1 cellular context compared by ENCODE assay signal in genomic region chr1:26259578-26259977, GRCh38.
TF ChIP-seq lines count a peak whose summit lies in the region.

No MANE protein-coding gene starts in this region.

TF ChIP-seq in HepG2, 621 proteins besides CTCF, POLR2A, EP300 and RAD21:
- TF ChIP-seq SOX6 (IDR thresholded peaks at IDR 0.05) (no peak), SOX6 (CRISPR knock-in tag; IDR thresholded peaks at IDR 0.05) (no peak), SRSF9 (IDR thresholded peaks at IDR 0.05; ENCODE audit: borderline replicate concordance, insufficient read depth, low read depth, low read length, poor library complexity, severe bottlenecking) (no peak), ZNF296 (CRISPR knock-in tag; conservative IDR thresholded peaks at IDR 0.05) (no peak), ZNF264 (CRISPR knock-in tag; IDR thresholded peaks at IDR 0.05) (no peak), GTF3A (CRISPR knock-in tag; conservative IDR thresholded peaks at IDR 0.05) (no peak), ATF5 (CRISPR knock-in tag; IDR thresholded peaks at IDR 0.05; ENCODE audit: low read depth) (no peak), ZBTB4 (CRISPR knock-in tag; IDR thresholded peaks at IDR 0.05; ENCODE audit: borderline replicate concordance) (no peak), ZNF33B (CRISPR knock-in tag; IDR thresholded peaks at IDR 0.05) (no peak), HMG20A (CRISPR knock-in tag; IDR thresholded peaks at IDR 0.05; ENCODE audit: borderline replicate concordance) (no peak), ZNF430 (CRISPR knock-in tag; IDR thresholded peaks at IDR 0.05) (no peak), ZNF496 (CRISPR knock-in tag; IDR thresholded peaks at IDR 0.05; ENCODE audit: insufficient replicate concordance) (no peak), FLYWCH1 (CRISPR knock-in tag; IDR thresholded peaks at IDR 0.05) (no peak), ZNF572 (CRISPR knock-in tag; IDR thresholded peaks at IDR 0.05) (no peak), MTF2 (CRISPR knock-in tag; IDR thresholded peaks at IDR 0.05; ENCODE audit: borderline replicate concordance) (no peak), RBAK (CRISPR knock-in tag; IDR thresholded peaks at IDR 0.05) (no peak), ZNF557 (CRISPR knock-in tag; IDR thresholded peaks at IDR 0.05) (no peak), ARID5B (CRISPR knock-in tag; IDR thresholded peaks at IDR 0.05) (no peak)
- TF ChIP-seq, protein P1, sequence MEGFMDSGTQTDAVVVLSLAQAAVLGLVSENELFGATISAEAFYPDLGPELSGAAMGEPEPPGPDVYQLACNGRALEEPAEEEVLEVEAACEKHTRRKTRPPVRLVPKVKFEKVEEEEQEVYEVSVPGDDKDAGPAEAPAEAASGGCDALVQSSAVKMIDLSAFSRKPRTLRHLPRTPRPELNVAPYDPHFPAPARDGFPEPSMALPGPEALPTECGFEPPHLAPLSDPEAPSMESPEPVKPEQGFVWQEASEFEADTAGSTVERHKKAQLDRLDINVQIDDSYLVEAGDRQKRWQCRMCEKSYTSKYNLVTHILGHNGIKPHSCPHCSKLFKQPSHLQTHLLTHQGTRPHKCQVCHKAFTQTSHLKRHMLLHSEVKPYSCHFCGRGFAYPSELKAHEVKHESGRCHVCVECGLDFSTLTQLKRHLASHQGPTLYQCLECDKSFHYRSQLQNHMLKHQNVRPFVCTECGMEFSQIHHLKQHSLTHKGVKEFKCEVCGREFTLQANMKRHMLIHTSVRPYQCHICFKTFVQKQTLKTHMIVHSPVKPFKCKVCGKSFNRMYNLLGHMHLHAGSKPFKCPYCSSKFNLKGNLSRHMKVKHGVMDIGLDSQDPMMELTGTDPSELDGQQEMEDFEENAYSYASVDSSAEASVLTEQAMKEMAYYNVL (CRISPR knock-in tag; IDR thresholded peaks at IDR 0.05; ENCODE audit: borderline replicate concordance), result no peak
- TF ChIP-seq, protein P2, sequence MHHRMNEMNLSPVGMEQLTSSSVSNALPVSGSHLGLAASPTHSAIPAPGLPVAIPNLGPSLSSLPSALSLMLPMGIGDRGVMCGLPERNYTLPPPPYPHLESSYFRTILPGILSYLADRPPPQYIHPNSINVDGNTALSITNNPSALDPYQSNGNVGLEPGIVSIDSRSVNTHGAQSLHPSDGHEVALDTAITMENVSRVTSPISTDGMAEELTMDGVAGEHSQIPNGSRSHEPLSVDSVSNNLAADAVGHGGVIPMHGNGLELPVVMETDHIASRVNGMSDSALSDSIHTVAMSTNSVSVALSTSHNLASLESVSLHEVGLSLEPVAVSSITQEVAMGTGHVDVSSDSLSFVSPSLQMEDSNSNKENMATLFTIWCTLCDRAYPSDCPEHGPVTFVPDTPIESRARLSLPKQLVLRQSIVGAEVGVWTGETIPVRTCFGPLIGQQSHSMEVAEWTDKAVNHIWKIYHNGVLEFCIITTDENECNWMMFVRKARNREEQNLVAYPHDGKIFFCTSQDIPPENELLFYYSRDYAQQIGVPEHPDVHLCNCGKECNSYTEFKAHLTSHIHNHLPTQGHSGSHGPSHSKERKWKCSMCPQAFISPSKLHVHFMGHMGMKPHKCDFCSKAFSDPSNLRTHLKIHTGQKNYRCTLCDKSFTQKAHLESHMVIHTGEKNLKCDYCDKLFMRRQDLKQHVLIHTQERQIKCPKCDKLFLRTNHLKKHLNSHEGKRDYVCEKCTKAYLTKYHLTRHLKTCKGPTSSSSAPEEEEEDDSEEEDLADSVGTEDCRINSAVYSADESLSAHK (CRISPR knock-in tag; IDR thresholded peaks at IDR 0.05; ENCODE audit: borderline replicate concordance), result no peak
- TF ChIP-seq, protein P3, sequence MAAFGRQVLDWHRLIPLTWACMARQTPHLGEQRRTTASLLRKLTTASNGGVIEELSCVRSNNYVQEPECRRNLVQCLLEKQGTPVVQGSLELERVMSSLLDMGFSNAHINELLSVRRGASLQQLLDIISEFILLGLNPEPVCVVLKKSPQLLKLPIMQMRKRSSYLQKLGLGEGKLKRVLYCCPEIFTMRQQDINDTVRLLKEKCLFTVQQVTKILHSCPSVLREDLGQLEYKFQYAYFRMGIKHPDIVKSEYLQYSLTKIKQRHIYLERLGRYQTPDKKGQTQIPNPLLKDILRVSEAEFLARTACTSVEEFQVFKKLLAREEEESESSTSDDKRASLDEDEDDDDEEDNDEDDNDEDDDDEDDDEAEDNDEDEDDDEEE (CRISPR knock-in tag; IDR thresholded peaks at IDR 0.05), result no peak
